26 cellular contexts compared by ENCODE assay signal in the genomic region with DNA sequence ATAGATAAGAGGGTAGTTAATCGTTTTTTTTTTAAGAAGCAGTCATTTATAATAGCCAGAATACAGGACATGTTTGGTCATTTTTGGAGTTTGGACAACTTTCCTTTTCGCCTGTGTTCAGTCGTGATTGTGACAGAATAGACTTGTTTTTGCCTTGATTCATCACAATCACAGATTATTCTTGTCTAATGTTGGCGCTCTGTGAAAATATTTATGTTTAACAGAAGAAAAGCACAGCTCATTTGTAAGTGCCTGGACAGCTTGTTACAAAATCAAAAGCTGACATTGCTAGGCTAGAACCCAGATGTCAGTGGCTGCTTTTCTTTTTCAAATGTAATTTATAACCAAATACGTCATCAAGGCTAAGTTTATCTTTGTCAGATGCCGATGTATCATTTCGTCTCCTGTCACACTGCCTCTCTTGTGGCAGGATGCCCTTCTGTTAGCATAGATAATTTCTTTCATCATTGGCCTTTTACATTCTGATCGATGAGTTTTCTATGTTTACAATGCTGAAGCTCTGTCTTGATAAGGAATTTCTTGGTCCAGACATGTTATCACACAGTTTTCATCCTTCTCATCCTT.
"Had no signal": no experiment of that assay in that cellular context is flagged by ENCODE, and none has a peak within 500 bp of the region (broad histone marks: within the 10 kb centered on the region; RNA-seq: fewer than 3 reads in every experiment).

No MANE protein-coding gene starts in this region.

- H3K27ac ChIP-seq: cardiac muscle cell, gastroesophageal sphincter, sigmoid colon, testis, vagina had no signal

- H3K36me3 ChIP-seq: cardiac muscle cell, gastroesophageal sphincter, sigmoid colon, vagina had no signal

- H3K4me1 ChIP-seq: sigmoid colon, testis, vagina had no signal

- H3K4me3 ChIP-seq: cardiac muscle cell, gastroesophageal sphincter, mucosa of descending colon, sigmoid colon, testis, vagina had no signal

- H3K4me3 Mint-ChIP-seq: activated B cell treated with CpG ODN at 0.5 μM for 24 hours; activated CD4-positive, alpha-beta T cell treated with anti-CD3 and anti-CD28 coated beads for 36 hours; activated naive CD8-positive, alpha-beta T cell treated with anti-CD3 and anti-CD28 coated beads, Interleukin-2, amount 10 ng/mL, durations not matched to agents 7 days and 5 days; dendritic cell treated with granulocyte-macrophage colony-stimulating factor and Interleukin-4, amounts not matched to agents 40 ng/mL and 50 ng/mL, for 4 days; naive B cell; neural crest cell; stimulated activated naive B cell treated with anti-CD40 and anti-IgM and Interleukin-4, amounts not matched to agents 10 μg/mL and 1 μg/mL and 100 μg/mL, for 72 hours had no signal

- ATAC-seq: activated CD4-positive, alpha-beta T cell treated with anti-CD3 and anti-CD28 coated beads for 36 hours; gastroesophageal sphincter; left colon; mucosa of descending colon; stimulated activated naive B cell treated with anti-CD40 and anti-IgM and Interleukin-4, amounts not matched to agents 10 μg/mL and 1 μg/mL and 100 μg/mL, for 72 hours had no signal

- DNase-seq: activated B cell treated with CpG ODN at 0.5 μM for 24 hours; activated CD4-positive, alpha-beta T cell treated with anti-CD3 and anti-CD28 coated beads for 36 hours; activated CD4-positive, alpha-beta T cell treated with anti-CD3 and anti-CD28 coated beads, Interleukin-2, amount 50 U/mL, for 48 hours; activated naive CD4-positive, alpha-beta T cell treated with Interleukin-2 at 50 U/mL for 16 hours; activated naive CD8-positive, alpha-beta T cell treated with anti-CD3 and anti-CD28 coated beads, Interleukin-2, amount 10 ng/mL, durations not matched to agents 7 days and 5 days; activated T-cell treated with anti-CD3 and anti-CD28 coated beads, Interleukin-2, amount 50 U/mL, for 48 hours; effector CD4-positive, alpha-beta T cell; head of caudate nucleus; islet precursor cell; left colon; mesendoderm; mucosa of descending colon; naive B cell; posterior cingulate gyrus; sigmoid colon; stimulated activated CD4-positive, alpha-beta T cell treated with anti-CD3 and anti-CD28 coated beads, Interleukin-2, amount 100 ng/mL, for 48 hours; stimulated activated CD8-positive, alpha-beta memory T cell treated with anti-CD3 and anti-CD28 coated beads, Interleukin-4, amount 100 ng/mL, for 48 hours; stimulated activated naive B cell treated with anti-CD40 and anti-IgM and Interleukin-4, amounts not matched to agents 10 μg/mL and 1 μg/mL and 100 μg/mL, for 72 hours; T1000; testis; trophoblast cell had no signal

- H3K36me3 Mint-ChIP-seq: activated naive CD8-positive, alpha-beta T cell treated with anti-CD3 and anti-CD28 coated beads, Interleukin-2, amount 10 ng/mL, durations not matched to agents 7 days and 5 days; naive B cell; stimulated activated naive B cell treated with anti-CD40 and anti-IgM and Interleukin-4, amounts not matched to agents 10 μg/mL and 1 μg/mL and 100 μg/mL, for 72 hours had no signal

- H3K27me3 Mint-ChIP-seq: activated B cell treated with CpG ODN at 0.5 μM for 24 hours; activated CD4-positive, alpha-beta T cell treated with anti-CD3 and anti-CD28 coated beads for 36 hours; activated naive CD8-positive, alpha-beta T cell treated with anti-CD3 and anti-CD28 coated beads, Interleukin-2, amount 10 ng/mL, durations not matched to agents 7 days and 5 days; dendritic cell treated with granulocyte-macrophage colony-stimulating factor and Interleukin-4, amounts not matched to agents 40 ng/mL and 50 ng/mL, for 4 days; naive B cell; stimulated activated naive B cell treated with anti-CD40 and anti-IgM and Interleukin-4, amounts not matched to agents 10 μg/mL and 1 μg/mL and 100 μg/mL, for 72 hours had no signal

- H3K9me3 ChIP-seq: gastroesophageal sphincter, sigmoid colon, testis, vagina had no signal

- H3K27ac Mint-ChIP-seq: activated B cell treated with CpG ODN at 0.5 μM for 24 hours; activated CD4-positive, alpha-beta T cell treated with anti-CD3 and anti-CD28 coated beads for 36 hours; activated naive CD8-positive, alpha-beta T cell treated with anti-CD3 and anti-CD28 coated beads, Interleukin-2, amount 10 ng/mL, durations not matched to agents 7 days and 5 days; dendritic cell treated with granulocyte-macrophage colony-stimulating factor and Interleukin-4, amounts not matched to agents 40 ng/mL and 50 ng/mL, for 4 days; naive B cell; stimulated activated naive B cell treated with anti-CD40 and anti-IgM and Interleukin-4, amounts not matched to agents 10 μg/mL and 1 μg/mL and 100 μg/mL, for 72 hours had no signal

- H3K27me3 ChIP-seq: cardiac muscle cell, gastroesophageal sphincter, sigmoid colon, testis, vagina had no signal

- H3K4me1 Mint-ChIP-seq: activated B cell treated with CpG ODN at 0.5 μM for 24 hours; activated CD4-positive, alpha-beta T cell treated with anti-CD3 and anti-CD28 coated beads for 36 hours; activated naive CD8-positive, alpha-beta T cell treated with anti-CD3 and anti-CD28 coated beads, Interleukin-2, amount 10 ng/mL, durations not matched to agents 7 days and 5 days; naive B cell; neural crest cell; stimulated activated naive B cell treated with anti-CD40 and anti-IgM and Interleukin-4, amounts not matched to agents 10 μg/mL and 1 μg/mL and 100 μg/mL, for 72 hours had no signal
